10 cellular contexts compared by ENCODE assay signal in genomic region chr14:91410781-91411536, GRCh38. TPM values are rescaled to one million over a fixed set of nuclear protein-coding genes. Genes with fewer than 3 reads are reported as not detected.
DNase-seq lines count a peak whose midpoint lies in the region; ATAC-seq lines count a peak whose summit lies in the region.
"Had no signal": no experiment of that assay in that cellular context is flagged by ENCODE, and none has a peak within 500 bp of the region (broad histone marks: within the 10 kb centered on the region; RNA-seq: fewer than 3 reads in every experiment).

No MANE protein-coding gene starts in this region.

- peaks cover 88% of the 10 kb centered on the region for H3K79me2 ChIP-seq in Karpas-422 (ENCODE audit: low read length)

- intact Hi-C loops in activated CD4-positive, alpha-beta T cell treated with anti-CD3 and anti-CD28 coated beads for 36 hours (cut with DNase I, micrococcal nuclease) = loop anchor here (1.0 to 2.0 kb wide), 3 partner anchors 7 to 38 kb away; no protein-coding TSS in a partner anchor

- H3K27me3 Mint-ChIP-seq in activated CD4-positive, alpha-beta T cell treated with anti-CD3 and anti-CD28 coated beads for 36 hours = no peaks in the 10 kb centered on the region
- no peaks in the 10 kb centered on the region for H3K27me3 Mint-ChIP-seq in activated naive CD8-positive, alpha-beta T cell treated with anti-CD3 and anti-CD28 coated beads, Interleukin-2, amount 50 U/mL, for 24 hours
- H3K27me3 Mint-ChIP-seq in stimulated activated memory B cell treated with anti-CD40 and anti-IgM and Interleukin-4, amounts not matched to agents 10 μg/mL and 1 μg/mL and 100 μg/mL, for 72 hours = no peaks in the 10 kb centered on the region

- H3K9ac ChIP-seq in Karpas-422 (ENCODE audit: low read length) = no peak overlapping the region

- H3K27ac ChIP-seq in Karpas-422 (ENCODE audit: low read length) = no peak overlapping the region
- H3K27ac ChIP-seq: uterus had no signal

- peak; percentile 60 for ATAC-seq in activated CD4-positive, alpha-beta T cell treated with anti-CD3 and anti-CD28 coated beads for 36 hours
- peak; percentile 69 for ATAC-seq in activated naive CD8-positive, alpha-beta T cell treated with anti-CD3 and anti-CD28 coated beads, Interleukin-2, amount 50 U/mL, for 24 hours
- ATAC-seq in stimulated activated memory B cell treated with anti-CD40 and anti-IgM and Interleukin-4, amounts not matched to agents 10 μg/mL and 1 μg/mL and 100 μg/mL, for 72 hours = peak; percentile 66

- H3K4me1 Mint-ChIP-seq in activated CD4-positive, alpha-beta T cell treated with anti-CD3 and anti-CD28 coated beads for 36 hours = peaks cover 90% of the 10 kb centered on the region
- peaks cover 96% of the 10 kb centered on the region for H3K4me1 Mint-ChIP-seq in activated naive CD8-positive, alpha-beta T cell treated with anti-CD3 and anti-CD28 coated beads, Interleukin-2, amount 50 U/mL, for 24 hours
- peaks cover 86% of the 10 kb centered on the region for H3K4me1 Mint-ChIP-seq in stimulated activated memory B cell treated with anti-CD40 and anti-IgM and Interleukin-4, amounts not matched to agents 10 μg/mL and 1 μg/mL and 100 μg/mL, for 72 hours

- H3K4me3 ChIP-seq in Karpas-422 (ENCODE audit: low read length) = no peak overlapping the region
- H3K4me3 ChIP-seq: uterus had no signal

- H3K4me2 ChIP-seq in Karpas-422 (ENCODE audit: low read depth, low read length, poor library complexity, severe bottlenecking) = peak overlapping the region; percentile 6

- no peaks in the 10 kb centered on the region for H3K9me2 ChIP-seq in Karpas-422 (replicated peaks; ENCODE audit: insufficient read depth, low read length)

- H3K27ac Mint-ChIP-seq in activated CD4-positive, alpha-beta T cell treated with anti-CD3 and anti-CD28 coated beads for 36 hours = peak overlapping the region; percentile 86
- peak overlapping the region; percentile 93 for H3K27ac Mint-ChIP-seq in activated naive CD8-positive, alpha-beta T cell treated with anti-CD3 and anti-CD28 coated beads, Interleukin-2, amount 50 U/mL, for 24 hours
- H3K27ac Mint-ChIP-seq in stimulated activated memory B cell treated with anti-CD40 and anti-IgM and Interleukin-4, amounts not matched to agents 10 μg/mL and 1 μg/mL and 100 μg/mL, for 72 hours = peak overlapping the region; percentile 90

- DNase-seq in activated CD4-positive, alpha-beta T cell treated with anti-CD3 and anti-CD28 coated beads for 36 hours = peak; percentile 44
- DNase-seq in activated CD4-positive, alpha-beta T cell treated with anti-CD3 and anti-CD28 coated beads, Interleukin-2, amount 50 U/mL, for 4 hours = no peak
- DNase-seq in Karpas-422 = no peak
- DNase-seq in activated naive CD8-positive, alpha-beta T cell treated with anti-CD3 and anti-CD28 coated beads, Interleukin-2, amount 50 U/mL, for 24 hours = no peak
- DNase-seq in HuH-7 (ENCODE audit: low spot score) = no peak
- DNase-seq in NCI-H1930 (lab: John Stamatoyannopoulos, UW) = no peak
- DNase-seq in activated CD4-positive, alpha-beta T cell treated with anti-CD3 and anti-CD28 coated beads for 1 hour = no peak
- DNase-seq: stimulated activated CD4-positive, alpha-beta T cell treated with anti-CD3 and anti-CD28 coated beads, Interleukin-2, amount 100 ng/mL, for 48 hours; uterus had no signal

- no peak overlapping the region for H2AFZ ChIP-seq in Karpas-422 (ENCODE audit: low read length)

- peaks cover 59% of the 10 kb centered on the region for H3K36me3 Mint-ChIP-seq in activated CD4-positive, alpha-beta T cell treated with anti-CD3 and anti-CD28 coated beads for 36 hours (ENCODE audit: low read depth)
- H3K36me3 Mint-ChIP-seq in activated naive CD8-positive, alpha-beta T cell treated with anti-CD3 and anti-CD28 coated beads, Interleukin-2, amount 50 U/mL, for 24 hours (ENCODE audit: low read depth) = peaks cover 60% of the 10 kb centered on the region
- peaks cover 66% of the 10 kb centered on the region for H3K36me3 Mint-ChIP-seq in stimulated activated memory B cell treated with anti-CD40 and anti-IgM and Interleukin-4, amounts not matched to agents 10 μg/mL and 1 μg/mL and 100 μg/mL, for 72 hours

- peaks cover 54% of the 10 kb centered on the region for H3K4me1 ChIP-seq in Karpas-422 (ENCODE audit: low read length)
- H3K4me1 ChIP-seq: uterus had no signal

- CTCF ChIA-PET in activated CD4-positive, alpha-beta T cell treated with anti-CD3 and anti-CD28 coated beads for 36 hours (lab: Charles Lee) = interaction anchor here (0.7 to 12.5 kb wide), 11 partner anchors 9 to 111 kb away, joined by 3 to 177 read pairs (median 4); no protein-coding TSS in a partner anchor

- H3K9me3 ChIP-seq in Karpas-422 (ENCODE audit: low read length) = no peaks in the 10 kb centered on the region
- H3K9me3 ChIP-seq: uterus had no signal

- H4K20me1 ChIP-seq in Karpas-422 (ENCODE audit: insufficient read depth, low read depth, low read length) = peaks cover 57% of the 10 kb centered on the region

- H3K36me3 ChIP-seq in Karpas-422 (ENCODE audit: insufficient read depth, low read length) = peaks cover 57% of the 10 kb centered on the region
- H3K36me3 ChIP-seq: uterus had no signal

- POLR2A ChIA-PET in activated CD4-positive, alpha-beta T cell treated with anti-CD3 and anti-CD28 coated beads for 36 hours (lab: Charles Lee) = interaction anchor here (0.6 to 1.6 kb wide), 15 partner anchors 8 to 697 kb away, joined by 3 to 7 read pairs (median 4); partner anchors contain the start of genes PPP4R3A and TC2N

- H3K27me3 ChIP-seq in Karpas-422 (ENCODE audit: low read length) = no peaks in the 10 kb centered on the region
- H3K27me3 ChIP-seq: uterus had no signal

- peak overlapping the region; percentile 57 for H3K4me3 Mint-ChIP-seq in activated CD4-positive, alpha-beta T cell treated with anti-CD3 and anti-CD28 coated beads for 36 hours
- peak overlapping the region; percentile 67 for H3K4me3 Mint-ChIP-seq in activated naive CD8-positive, alpha-beta T cell treated with anti-CD3 and anti-CD28 coated beads, Interleukin-2, amount 50 U/mL, for 24 hours
- peak overlapping the region; percentile 78 for H3K4me3 Mint-ChIP-seq in stimulated activated memory B cell treated with anti-CD40 and anti-IgM and Interleukin-4, amounts not matched to agents 10 μg/mL and 1 μg/mL and 100 μg/mL, for 72 hours

- no peaks in the 10 kb centered on the region for H3K9me3 Mint-ChIP-seq in activated CD4-positive, alpha-beta T cell treated with anti-CD3 and anti-CD28 coated beads for 36 hours (ENCODE audit: low read depth)
- no peaks in the 10 kb centered on the region for H3K9me3 Mint-ChIP-seq in activated naive CD8-positive, alpha-beta T cell treated with anti-CD3 and anti-CD28 coated beads, Interleukin-2, amount 50 U/mL, for 24 hours
- no peaks in the 10 kb centered on the region for H3K9me3 Mint-ChIP-seq in stimulated activated memory B cell treated with anti-CD40 and anti-IgM and Interleukin-4, amounts not matched to agents 10 μg/mL and 1 μg/mL and 100 μg/mL, for 72 hours

RNA-seq across cellular contexts. Expression of gene CCDC88C, which starts 6.7 kb away (rescaled TPM):
- total RNA-seq in activated CD4-positive, alpha-beta T cell treated with anti-CD3 and anti-CD28 coated beads for 36 hours = 10 to 100 TPM; 73.7 to 82.8 TPM
- total RNA-seq in Karpas-422 (2014; rRNA removed; shearing (Covaris generic); ENCODE audit: low replicate concordance) = 57.9 and 72.4 TPM in 2 replicates
